Comparison of ENCODE assay signal across 16 cellular contexts in the genomic region with DNA sequence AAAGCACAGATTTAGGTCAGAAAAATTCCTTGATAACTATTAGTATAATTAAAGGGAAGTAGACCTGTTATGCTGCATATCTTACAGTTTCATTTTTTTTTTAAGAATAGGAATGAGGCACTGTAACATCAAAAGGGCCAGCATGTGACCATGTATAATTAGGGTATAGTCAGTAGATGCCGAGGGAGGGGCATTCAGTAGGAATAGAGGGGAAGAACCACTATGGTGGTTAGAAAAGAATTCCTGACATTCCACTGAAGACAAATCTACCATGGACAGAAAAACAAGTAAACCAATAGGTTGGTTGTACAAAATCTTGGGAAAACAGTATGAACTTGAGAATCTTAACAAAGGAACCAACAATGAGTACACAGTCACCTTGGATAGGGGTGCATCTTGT.
"Had no signal": no experiment of that assay in that cellular context is flagged by ENCODE, and none has a peak within 500 bp of the region (broad histone marks: within the 10 kb centered on the region; RNA-seq: fewer than 3 reads in every experiment).

No MANE protein-coding gene starts in this region.

- H3K27ac ChIP-seq: dorsolateral prefrontal cortex, gastrocnemius medialis, heart right ventricle, ovary had no signal

- H3K4me1 Mint-ChIP-seq: naive thymus-derived CD8-positive, alpha-beta T cell had no signal

- H3K4me1 ChIP-seq: gastrocnemius medialis, heart right ventricle had no signal

- H3K4me3 Mint-ChIP-seq: naive thymus-derived CD8-positive, alpha-beta T cell had no signal

- DNase-seq: cortex of kidney; dorsolateral prefrontal cortex; effector CD8-positive, alpha-beta T cell; gastrocnemius medialis; heart right ventricle; hypothalamus; kidney glomerular epithelial cell; mammary epithelial cell; mucosa of descending colon; naive thymus-derived CD8-positive, alpha-beta T cell; ovary; right cardiac atrium; stimulated activated CD4-positive, alpha-beta T cell treated with anti-CD3 and anti-CD28 coated beads, Interleukin-2, amount 100 ng/mL, for 48 hours; stimulated activated naive CD4-positive, alpha-beta T cell treated with Interleukin-2 at 50 U/mL for 16 hours; trophoblast cell had no signal

- H3K9me3 ChIP-seq: gastrocnemius medialis, mucosa of descending colon, ovary had no signal

- H3K27me3 Mint-ChIP-seq: naive thymus-derived CD8-positive, alpha-beta T cell had no signal

- H3K4me2 ChIP-seq: smooth muscle cell had no signal

- H3K36me3 ChIP-seq: gastrocnemius medialis, heart right ventricle, ovary had no signal

- H3K4me3 ChIP-seq: dorsolateral prefrontal cortex, gastrocnemius medialis, heart right ventricle, mucosa of descending colon, ovary, smooth muscle cell had no signal

- H3K27me3 ChIP-seq: dorsolateral prefrontal cortex, gastrocnemius medialis, heart right ventricle, ovary had no signal

- ATAC-seq: gastrocnemius medialis; heart right ventricle; mucosa of descending colon; naive thymus-derived CD8-positive, alpha-beta T cell; right cardiac atrium had no signal
